Comparison of ENCODE assay signal across 8 cellular contexts in genomic region chr5:68711311-68712200, GRCh38.
DNase-seq lines count a peak whose midpoint lies in the region; ATAC-seq and TF ChIP-seq lines count a peak whose summit lies in the region.

No MANE protein-coding gene starts in this region.

- H3K36me3 ChIP-seq in KOPT-K1 (ENCODE audit: insufficient read depth, low read length) (no peaks in the 10 kb centered on the region), right atrium auricular region (no peaks in the 10 kb centered on the region)

- H3K4me3 ChIP-seq in right atrium auricular region: no peak overlapping the region

- peak overlapping the region; percentile 74 for H3K27ac ChIP-seq in KOPT-K1 (ENCODE audit: low read depth, low read length, poor library complexity, severe bottlenecking)
- peak overlapping the region in 1 of 2 donors; percentile 62 for H3K27ac ChIP-seq in right atrium auricular region

- TF ChIP-seq CTCF in right atrium auricular region (IDR thresholded peaks at IDR 0.05): no peak

- H3K9me3 ChIP-seq in KOPT-K1 (ENCODE audit: insufficient read depth, low read length, poor library complexity, severe bottlenecking) (no peaks in the 10 kb centered on the region), right atrium auricular region (no peaks in the 10 kb centered on the region)

- ATAC-seq in GM18511 (IDR thresholded peaks at IDR 0.05; ENCODE audit: unreplicated experiment): peak; percentile 96
- ATAC-seq in GM21529 (IDR thresholded peaks at IDR 0.05; ENCODE audit: unreplicated experiment): peak; percentile 90

- peaks cover 0 to 12% of the 10 kb centered on the region in 2 donors for H3K4me1 ChIP-seq in right atrium auricular region

- DNase-seq in iris pigment epithelial cell (ENCODE audit: low read depth): peak; percentile 12
- no peak for DNase-seq in NCI-H526 (lab: John Stamatoyannopoulos, UW)
- DNase-seq in cerebellar nuclear complex (lab: John Stamatoyannopoulos, UW): no peak
- DNase-seq in AML-193 (lab: John Stamatoyannopoulos, UW): no peak
- no peak for DNase-seq in right atrium auricular region (ENCODE audit: low spot score)

- H3K27me3 ChIP-seq in right atrium auricular region: no peaks in the 10 kb centered on the region
